27 cellular contexts compared by ENCODE assay signal in genomic region chr16:17847234-17847795, GRCh38.
"Had no signal": no experiment of that assay in that cellular context is flagged by ENCODE, and none has a peak within 500 bp of the region (broad histone marks: within the 10 kb centered on the region; RNA-seq: fewer than 3 reads in every experiment).

No MANE protein-coding gene starts in this region.

- H3K36me3 ChIP-seq: stomach, suprapubic skin, thoracic aorta, thyroid gland, tibial artery, tibial nerve, transverse colon, upper lobe of left lung, upper lobe of right lung, uterus, vagina had no signal

- H3K4me3 ChIP-seq: stomach, suprapubic skin, testis, thoracic aorta, thyroid gland, tibial artery, tibial nerve, transverse colon, upper lobe of left lung, upper lobe of right lung, uterus, vagina had no signal

- DNase-seq: stimulated activated CD4-positive, alpha-beta T cell treated with anti-CD3 and anti-CD28 coated beads, Interleukin-2, amount 100 ng/mL, for 48 hours; stimulated activated CD4-positive, alpha-beta T cell treated with anti-CD3 and anti-CD28 coated beads, Interleukin-4, amount 100 ng/mL, for 1 hour; stimulated activated CD4-positive, alpha-beta T cell treated with anti-CD3 and anti-CD28 coated beads, Interleukin-4, amount 100 ng/mL, for 24 hours; stimulated activated CD4-positive, alpha-beta T cell treated with anti-CD3 and anti-CD28 coated beads, Interleukin-4, amount 100 ng/mL, for 4 hours; stimulated activated CD8-positive, alpha-beta memory T cell treated with anti-CD3 and anti-CD28 coated beads, Interleukin-4, amount 100 ng/mL, for 48 hours; stimulated activated naive B cell treated with anti-CD40 and anti-IgM and Interleukin-4, amounts not matched to agents 10 μg/mL and 1 μg/mL and 100 μg/mL, for 72 hours; stimulated activated naive CD4-positive, alpha-beta T cell; stimulated activated naive CD4-positive, alpha-beta T cell treated with Interleukin-2 at 50 U/mL for 16 hours; stimulated activated naive CD8-positive, alpha-beta T cell treated with anti-CD3 and anti-CD28 coated beads, Interleukin-15, amount 100 ng/mL, for 72 hours; stimulated activated naive CD8-positive, alpha-beta T cell treated with anti-CD3 and anti-CD28 coated beads, Interleukin-15, Interleukin-2, amounts not matched to agents 100 U/mL and 50 U/mL, for 24 hours; stomach; substantia nigra; testis; tibial artery; transverse colon; trophoblast cell; upper lobe of left lung; upper lobe of right lung; uterus had no signal

- FAIRE-seq: urothelium cell line had no signal

- H3K27me3 ChIP-seq: suprapubic skin, testis, thyroid gland, tibial artery, tibial nerve, transverse colon, upper lobe of left lung, upper lobe of right lung, uterus, vagina had no signal

- H3K9me3 ChIP-seq: stomach, suprapubic skin, testis, thoracic aorta, thyroid gland, tibial artery, transverse colon, upper lobe of left lung, upper lobe of right lung, uterus, vagina had no signal

- H3K27ac ChIP-seq: stomach, suprapubic skin, testis, thoracic aorta, thyroid gland, tibial artery, tibial nerve, transverse colon, upper lobe of left lung, upper lobe of right lung, uterus, vagina had no signal

- ATAC-seq: stimulated activated effector memory CD8-positive, alpha-beta T cell treated with anti-CD3 and anti-CD28 coated beads, Interleukin-12 subunit alpha, Interleukin-12 subunit beta, amount 100 ng/mL, for 72 hours; stimulated activated memory B cell treated with anti-CD40 and anti-IgM and Interleukin-4, amounts not matched to agents 10 μg/mL and 1 μg/mL and 100 μg/mL, for 72 hours; stimulated activated naive B cell treated with anti-CD40 and anti-IgM and Interleukin-4, amounts not matched to agents 10 μg/mL and 1 μg/mL and 100 μg/mL, for 72 hours; stimulated activated naive CD8-positive, alpha-beta T cell treated with anti-CD3 and anti-CD28 coated beads, Interleukin-15, amount 100 ng/mL, for 72 hours; stimulated activated naive CD8-positive, alpha-beta T cell treated with anti-CD3 and anti-CD28 coated beads, Interleukin-15, Interleukin-2, amounts not matched to agents 100 U/mL and 50 U/mL, for 24 hours; upper lobe of right lung had no signal

- H3K4me1 ChIP-seq: stomach, suprapubic skin, testis, thyroid gland, tibial artery, tibial nerve, transverse colon, upper lobe of left lung, upper lobe of right lung, uterus, vagina had no signal
